Comparison of ENCODE assay signal across 8 cellular contexts in genomic region chr3:55486101-55486856, GRCh38. TPM values are rescaled to one million over a fixed set of nuclear protein-coding genes. Genes with fewer than 3 reads are reported as not detected.
DNase-seq lines count a peak whose midpoint lies in the region; ATAC-seq, FAIRE-seq and TF ChIP-seq lines count a peak whose summit lies in the region.

No MANE protein-coding gene starts in this region.

- H3K9ac ChIP-seq in KMS-11 (peak overlapping the region; percentile 49; the same call in 1 of the 2 replicates), GM12878 (ENCODE audit: control insufficient read depth, insufficient read depth, low read length) (peak overlapping the region; percentile 21), keratinocyte (ENCODE audit: control insufficient read depth, extremely low read depth, insufficient read depth, low read length) (peak overlapping the region; percentile 81)

- H4K20me1 ChIP-seq in KMS-11 (ENCODE audit: insufficient read depth) (no peaks in the 10 kb centered on the region), GM12878 (ENCODE audit: control insufficient read depth, insufficient read depth) (no peaks in the 10 kb centered on the region; the same call in 1 of the 2 replicates), keratinocyte (ENCODE audit: control insufficient read depth, extremely low read depth, insufficient read depth, low read length) (no peaks in the 10 kb centered on the region)

- H3K27me3 ChIP-seq in KMS-11 (ENCODE audit: insufficient read depth, low read depth): no peaks in the 10 kb centered on the region
- H3K27me3 ChIP-seq in GM12878 (replicated peaks in 1 of 2; ENCODE audit: control insufficient read depth in 2 of 2, insufficient read depth in 2 of 2, low read length in 1 of 2): peaks cover 18 to 46% of the 10 kb centered on the region in 2 experiments
- no peaks in the 10 kb centered on the region for H3K27me3 ChIP-seq in keratinocyte (ENCODE audit: control insufficient read depth, extremely low read depth, insufficient read depth, low read length)
- peaks cover 0 to 98% (median 80%) of the 10 kb centered on the region in 3 donors for H3K27me3 ChIP-seq in stomach

- BruUV-seq in GM12878 (replicated peaks; lab: Mats Ljungman, UMichigan): TSS peak; percentile 50

- intact Hi-C loops in GM12878 (cut with micrococcal nuclease; ENCODE audit: unreplicated experiment) (loop anchor here (5.0 to 10.0 kb wide), 6 partner anchors 121 to 766 kb away; no protein-coding TSS in a partner anchor), stomach (cut with DNase I; ENCODE audit: low total_unique reads) (loop anchor here (10.0 kb wide), 2 partner anchors 259 to 769 kb away; no protein-coding TSS in a partner anchor)

- in situ Hi-C loops in GM12878 (cut with MboI): no loop called here

- H3K4me1 ChIP-seq in KMS-11 (ENCODE audit: low read depth, poor library complexity, severe bottlenecking) (peaks cover 17% of the 10 kb centered on the region), GM12878 (ENCODE audit: control insufficient read depth, insufficient read depth, low read length) (peaks cover 18% of the 10 kb centered on the region), keratinocyte (ENCODE audit: control insufficient read depth, extremely low read depth, insufficient read depth, low read length) (peaks cover 48% of the 10 kb centered on the region), stomach (peaks cover 46 to 74% (median 71%) of the 10 kb centered on the region in 4 donors)

- no peak for TF ChIP-seq RAD21 in GM12878 (IDR thresholded peaks at IDR 0.05; ENCODE audit: insufficient read depth, low read depth, low read length)

- no peak for TF ChIP-seq POLR2A in GM12878 (IDR thresholded peaks at IDR 0.05; ENCODE audit: low read depth, low read length)
- TF ChIP-seq POLR2A in stomach (IDR thresholded peaks at IDR 0.05): no peak

- H3K27ac ChIP-seq in C4-2B (peak overlapping the region; percentile 68), KMS-11 (peak overlapping the region; percentile 50; the same call in 1 of the 2 replicates), GM12878 (ENCODE audit: control insufficient read depth, insufficient read depth) (no peak overlapping the region), keratinocyte (ENCODE audit: control insufficient read depth, insufficient read depth, low read length) (peak overlapping the region; percentile 56), stomach (peak overlapping the region; percentile 57 to 83 (median 77))

- H3K36me3 ChIP-seq in KMS-11 (ENCODE audit: insufficient read depth) (no peaks in the 10 kb centered on the region), GM12878 (ENCODE audit: control insufficient read depth in 2 of 2, insufficient read depth in 2 of 2, low read length in 1 of 2) (no peaks in the 10 kb centered on the region), keratinocyte (ENCODE audit: control insufficient read depth in 2 of 2, extremely low read depth in 1 of 2, insufficient read depth in 2 of 2, low read length in 2 of 2) (no peaks in the 10 kb centered on the region), stomach (no peaks in the 10 kb centered on the region)

- 9% methylated on average over 48 of the region's 49 CpGs for WGBS in GM12878 (ENCODE audit: insufficient coverage, insufficient replicate concordance, low lambda C conversion rate, missing lambda C conversion rate)
- 2 to 3% (median 2%) methylated on average over 42 to 49 of the region's 49 CpGs for WGBS in stomach, 5 donors

- CTCF ChIA-PET in GM12878 (lab: Yijun Ruan, JAX): interaction anchor here (0.7 to 1.8 kb wide), 3 partner anchors 10 to 254 kb away, joined by 3 to 8 read pairs (median 5); no protein-coding TSS in a partner anchor

- H3K9me3 ChIP-seq in GM12878 (replicated peaks; ENCODE audit: control insufficient read depth, insufficient read depth, low read length) (no peaks in the 10 kb centered on the region), keratinocyte (ENCODE audit: control insufficient read depth, low read depth, low read length) (no peaks in the 10 kb centered on the region), stomach (no peaks in the 10 kb centered on the region)

- peak overlapping the region; percentile 43 for H3K4me3 ChIP-seq in KMS-11 (IDR thresholded peaks at IDR 0.05; ENCODE audit: insufficient read depth, low read depth, low read length)
- peak overlapping the region; percentile 86 for H3K4me3 ChIP-seq in GM12878
- peak overlapping the region; percentile 48 to 89 (median 87) for H3K4me3 ChIP-seq in keratinocyte (ENCODE audit: control insufficient read depth in 2 of 3, extremely low read depth in 1 of 3, insufficient read depth in 2 of 3, low read depth in 1 of 3, low read length in 3 of 3)
- H3K4me3 ChIP-seq in stomach: peak overlapping the region; percentile 73 to 94 (median 78)

- no peak for TF ChIP-seq CTCF in C4-2B (conservative IDR thresholded peaks at IDR 0.05)
- TF ChIP-seq CTCF in KMS-11 (conservative IDR thresholded peaks at IDR 0.05; ENCODE audit: low read depth, low read length): no peak
- TF ChIP-seq CTCF in GM12878 (IDR thresholded peaks at IDR 0.05 in 2 of 3, conservative IDR thresholded peaks at IDR 0.05 in 1 of 3; ENCODE audit: control insufficient read depth in 2 of 3, extremely low read depth in 1 of 3, insufficient read depth in 1 of 3, low read depth in 3 of 3, low read length in 3 of 3): no peak
- no peak for TF ChIP-seq CTCF in keratinocyte (optimal IDR thresholded peaks at IDR 0.05 in 1 of 3, IDR thresholded peaks at IDR 0.05 in 1 of 3, conservative IDR thresholded peaks at IDR 0.05 in 1 of 3; ENCODE audit: extremely low read depth in 1 of 3, insufficient read depth in 2 of 3, low read length in 3 of 3)
- no peak for TF ChIP-seq CTCF in stomach (IDR thresholded peaks at IDR 0.05)

- H3K4me2 ChIP-seq in KMS-11 (peak overlapping the region; percentile 69), GM12878 (ENCODE audit: control insufficient read depth, insufficient read depth) (peak overlapping the region; percentile 98), keratinocyte (ENCODE audit: control insufficient read depth, extremely low read depth, insufficient read depth, low read depth, low read length) (peak overlapping the region; percentile 85)

- RAD21 ChIA-PET in GM12878 (lab: Charles Lee; ENCODE audit: unreplicated experiment): interaction anchor here (0.6 to 4.0 kb wide), 2 partner anchors 118 to 235 kb away, joined by 3 to 43 read pairs; no protein-coding TSS in a partner anchor

- H3K9me1 ChIP-seq in keratinocyte (ENCODE audit: control insufficient read depth, extremely low read depth, insufficient read depth, low read length): peaks cover 2% of the 10 kb centered on the region

- SMC1A ChIA-PET in GM12878 (lab: Charles Lee; ENCODE audit: uncharacterized antibody, unreplicated experiment): interaction anchor here (3.0 kb wide), 1 partner anchor 234 kb away, joined by 27 read pairs; no protein-coding TSS in a partner anchor

- dilution Hi-C loops in keratinocyte (cut with MboI; ENCODE audit: extremely low pct_ligation_motif_present, low sequenced_read_pairs): loop anchor here (25.0 kb wide), 2 partner anchors 251 to 401 kb away; no protein-coding TSS in a partner anchor

- TF ChIP-seq EP300 in GM12878 (IDR thresholded peaks at IDR 0.05; ENCODE audit: borderline replicate concordance in 1 of 2, control insufficient read depth in 1 of 2, low read depth in 2 of 2, low read length in 2 of 2) (no peak), stomach (IDR thresholded peaks at IDR 0.05) (no peak)

- H2AFZ ChIP-seq in KMS-11 (ENCODE audit: low read depth): peak overlapping the region; percentile 81; the same call in 1 of the 2 replicates
- peak overlapping the region; percentile 15 for H2AFZ ChIP-seq in GM12878 (ENCODE audit: control insufficient read depth, low read depth, low read length)
- H2AFZ ChIP-seq in keratinocyte (ENCODE audit: control insufficient read depth, low read length): peak overlapping the region; percentile 78

- POLR2A ChIA-PET in GM12878 (lab: Charles Lee): no interaction called here

- no peak for FAIRE-seq in GM12878 (lab: Jason Lieb, UNC)
- peak; percentile 73 for FAIRE-seq in keratinocyte (lab: Jason Lieb, UNC)

- H3K79me2 ChIP-seq in KMS-11 (ENCODE audit: insufficient read depth, low read depth) (no peaks in the 10 kb centered on the region), GM12878 (ENCODE audit: control insufficient read depth, insufficient read depth, low read length) (no peaks in the 10 kb centered on the region), keratinocyte (ENCODE audit: control insufficient read depth, insufficient read depth, low read length) (peaks cover 59% of the 10 kb centered on the region)

- DNase-seq in GM12878 (ENCODE audit: low read depth, low spot score): no peak
- no peak for DNase-seq in keratinocyte (ENCODE audit: low read depth, low spot score)
- DNase-seq in stomach: peak; percentile 63
- no peak for DNase-seq in T-helper 9 cell
- no peak for DNase-seq in NCI-H1930 (lab: John Stamatoyannopoulos, UW)

- ATAC-seq in GM12878 (no peak), HG02610 (IDR thresholded peaks at IDR 0.05; ENCODE audit: unreplicated experiment) (no peak)

RNA-seq across cellular contexts. Expression of gene WNT5A, which starts 0.8 kb away (rescaled TPM):
- 6.3 and 7.8 TPM in 2 replicates for total RNA-seq in GM12878 (2013; cell fraction: nucleolus; rRNA removed)
- total RNA-seq in GM12878 (2014; rRNA removed) (0.27 and 0.34 TPM in 2 replicates), GM12878 (2014; rRNA removed; fragmentation: Illumina TruSeq; extraction: Trizol) (0.32 and 0.45 TPM in 2 replicates), GM12878 (2021) (1.1 and 1.7 TPM in 2 replicates), stomach (10 to 100 TPM in 3 of 5 donors, 1 to 10 TPM in 2; 4.1 to 44.2 (median 10.9) TPM)
- polyA plus RNA-seq in GM12878 (2011; ENCODE audit: low read depth): 0.13 TPM
- polyA plus RNA-seq in GM12878 (2011; rRNA removed) (2.8 and 3.6 TPM in 2 replicates), GM12878 (2014; fragmentation: Illumina TruSeq; extraction: Trizol) (0.48 TPM in 2 replicates), GM12878 (2014; fragmentation: Nextera tagmentation; extraction: Ambion mirVana) (under 1 TPM; 0.11 TPM), GM12878 (2014; rRNA removed) (0.42 and 0.82 TPM in 2 replicates), GM12878 (2016; fragmentation: Nextera tagmentation; extraction: Ambion mirVana) (under 1 TPM; 0.06 to 0.09 TPM), keratinocyte (7.1 to 18.7 TPM (median 9.4 TPM) in 3 replicates), stomach (1 to 10 TPM; 1.2 to 4.5 (median 1.4) TPM)
- 2.7 and 4.0 TPM in 2 replicates for polyA plus RNA-seq in GM12878 (2011; cell fraction: cytosol; rRNA removed)
- 11.6 and 12.0 TPM in 2 replicates for polyA plus RNA-seq in GM12878 (2011; cell fraction: nucleus; rRNA removed)
- 0.35 and 1.1 TPM in 2 replicates for polyA plus RNA-seq in GM12878 (2012)
- 3.9 and 8.4 TPM in 2 replicates for polyA minus RNA-seq in GM12878 (2011; rRNA and poly(A)+ RNA removed)
- 2.9 and 3.9 TPM in 2 replicates for polyA minus RNA-seq in GM12878 (2011; cell fraction: cytosol; rRNA and poly(A)+ RNA removed)
- polyA minus RNA-seq in GM12878 (2011; cell fraction: nucleus; rRNA and poly(A)+ RNA removed): 4.0 and 4.9 TPM in 2 replicates
- 4.0 TPM for polyA plus RNA-seq in keratinocyte (2011; ENCODE audit: low read depth)
- 3.9 and 4.5 TPM in 2 replicates for polyA plus RNA-seq in keratinocyte (2011; cell fraction: cytosol; rRNA removed)
- polyA plus RNA-seq in keratinocyte (2011; cell fraction: nucleus; rRNA removed): 16.4 and 17.6 TPM in 2 replicates
- polyA plus RNA-seq in keratinocyte (2012; ENCODE audit: low replicate concordance): 4.5 and 16.4 TPM in 2 replicates
- 14.8 to 31.6 TPM (median 18.3 TPM) in 3 replicates for polyA minus RNA-seq in keratinocyte
- 22.4 TPM for polyA minus RNA-seq in keratinocyte (2011; cell fraction: cytosol; rRNA and poly(A)+ RNA removed)
- 45.5 TPM in 2 replicates for polyA minus RNA-seq in keratinocyte (2011; cell fraction: nucleus; rRNA and poly(A)+ RNA removed)

Comparison
In these comparisons a context has a peak if more than half of its experiments do, and no peak if none do; other contexts are left out.
1. H2AFZ ChIP-seq: peak in every context shown above with its lines; median percentile 81 in KMS-11; 78 in keratinocyte; 15 in GM12878.
2. H3K9ac ChIP-seq: peak in every context shown above with its lines; median percentile 81 in keratinocyte; 49 in KMS-11; 21 in GM12878.